Comparison of ENCODE assay signal across 2 cellular contexts in genomic region chr19:16098821-16099220, GRCh38.
TF ChIP-seq lines count a peak whose summit lies in the region.

No MANE protein-coding gene starts in this region.

TF ChIP-seq in HEK293, 187 proteins besides CTCF, POLR2A, EP300 and RAD21:
- TF ChIP-seq ZNF654 (tag by site-specific recombination; IDR thresholded peaks at IDR 0.05; ENCODE audit: low read depth) = no peak
- no peak for TF ChIP-seq ZBTB17 (tag by site-specific recombination; IDR thresholded peaks at IDR 0.05)
- TF ChIP-seq ZNF664 (tag by site-specific recombination; IDR thresholded peaks at IDR 0.05) = peak; percentile 71; the same call in 1 of the 2 replicates

TF ChIP-seq in H1, 55 proteins besides CTCF, POLR2A, EP300 and RAD21:
- TF ChIP-seq SIX5 (IDR thresholded peaks at IDR 0.05; ENCODE audit: low read depth, low read length) = no peak
- peak; percentile 23; the same call in 1 of the 2 replicates for TF ChIP-seq POLR2AphosphoS5 (IDR thresholded peaks at IDR 0.05; ENCODE audit: low read depth, low read length)
